In genomic region chr1:16438516-16438915, GRCh38 we compare ENCODE assay signal across 26 cellular contexts. TPM values are rescaled to one million over a fixed set of nuclear protein-coding genes. Genes with fewer than 3 reads are reported as not detected.
"Had no signal": no experiment of that assay in that cellular context is flagged by ENCODE, and none has a peak within 500 bp of the region (broad histone marks: within the 10 kb centered on the region; RNA-seq: fewer than 3 reads in every experiment).

No MANE protein-coding gene starts in this region.

- H3K4me3 Mint-ChIP-seq: neural progenitor cell had no signal

- H2AFZ ChIP-seq: neural progenitor cell had no signal

- H3K36me3 Mint-ChIP-seq: naive B cell, neural progenitor cell had no signal

- H3K27me3 ChIP-seq: dorsolateral prefrontal cortex, heart left ventricle, neural progenitor cell, ovary, stomach, transverse colon had no signal

- H3K27ac Mint-ChIP-seq: neural progenitor cell had no signal

- H3K36me3 ChIP-seq: neural progenitor cell, ovary, transverse colon had no signal

- ATAC-seq: esophagus mucosa, heart left ventricle, right cardiac atrium had no signal

- DNase-seq: dorsolateral prefrontal cortex; effector memory CD4-positive, alpha-beta T cell; hippocampal formation; kidney glomerular epithelial cell; mesendoderm; naive B cell; nucleus accumbens; ovary; right cardiac atrium; small intestine; stimulated activated CD4-positive, alpha-beta T cell treated with anti-CD3 and anti-CD28 coated beads, Interleukin-12 subunit alpha, Interleukin-12 subunit beta, amount 100 ng/mL, for 4 hours; stimulated activated naive CD4-positive, alpha-beta T cell; stomach; substantia nigra; transverse colon had no signal

- H3K9me3 Mint-ChIP-seq: naive B cell, neural progenitor cell had no signal

- H3K9me3 ChIP-seq: heart left ventricle, ovary, stomach, thoracic aorta, transverse colon had no signal

- H3K4me3 ChIP-seq: coronary artery, dorsolateral prefrontal cortex, heart left ventricle, neural progenitor cell, ovary, stomach, thoracic aorta, transverse colon had no signal

- H3K27ac ChIP-seq: coronary artery, dorsolateral prefrontal cortex, neural progenitor cell, ovary, stomach, thoracic aorta, transverse colon had no signal

- H3K9ac ChIP-seq: neural progenitor cell had no signal

- H3K4me2 ChIP-seq: neural progenitor cell had no signal

RNA-seq across cellular contexts. Expression of gene SPATA21, which starts 1.3 kb away (rescaled TPM):
- total RNA-seq: esophagus mucosa, fibroblast of lung, frontal cortex, glomerular endothelial cell, heart left ventricle, lung microvascular endothelial cell, ovary, posterior vena cava, right cardiac atrium, stomach, thoracic aorta, transverse colon, urinary bladder had no signal
- polyA plus RNA-seq: fibroblast of lung had no signal
